1 cellular context compared by ENCODE assay signal in the genomic region with DNA sequence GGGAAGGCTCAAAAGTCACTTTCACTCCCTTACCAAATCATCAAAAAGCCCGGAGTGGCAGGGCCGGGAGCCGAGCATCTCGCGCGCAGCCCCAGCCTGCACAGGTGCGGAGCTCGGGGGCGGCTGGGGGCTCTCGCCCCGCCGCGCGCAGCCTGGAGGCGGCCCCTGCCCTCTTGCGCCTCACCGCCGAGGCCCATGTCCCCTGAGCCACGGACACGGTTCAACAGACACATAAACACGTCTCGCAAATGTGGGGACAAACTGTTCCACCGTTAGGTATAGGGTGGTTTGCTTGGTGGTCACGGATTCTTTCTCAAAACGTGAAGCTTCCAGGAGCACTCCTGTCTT.
TF ChIP-seq lines count a peak whose summit lies in the region.

No MANE protein-coding gene starts in this region.

TF ChIP-seq in IMR-90, 13 proteins besides CTCF, POLR2A, EP300 and RAD21 (continued from another document):
- TF ChIP-seq, protein P1, sequence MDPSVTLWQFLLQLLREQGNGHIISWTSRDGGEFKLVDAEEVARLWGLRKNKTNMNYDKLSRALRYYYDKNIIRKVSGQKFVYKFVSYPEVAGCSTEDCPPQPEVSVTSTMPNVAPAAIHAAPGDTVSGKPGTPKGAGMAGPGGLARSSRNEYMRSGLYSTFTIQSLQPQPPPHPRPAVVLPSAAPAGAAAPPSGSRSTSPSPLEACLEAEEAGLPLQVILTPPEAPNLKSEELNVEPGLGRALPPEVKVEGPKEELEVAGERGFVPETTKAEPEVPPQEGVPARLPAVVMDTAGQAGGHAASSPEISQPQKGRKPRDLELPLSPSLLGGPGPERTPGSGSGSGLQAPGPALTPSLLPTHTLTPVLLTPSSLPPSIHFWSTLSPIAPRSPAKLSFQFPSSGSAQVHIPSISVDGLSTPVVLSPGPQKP (IDR thresholded peaks at IDR 0.05; ENCODE audit: borderline replicate concordance, low read depth, low read length) = no peak
- no peak for TF ChIP-seq CEBPB (IDR thresholded peaks at IDR 0.05; ENCODE audit: low read depth, low read length)
